In the genomic region with DNA sequence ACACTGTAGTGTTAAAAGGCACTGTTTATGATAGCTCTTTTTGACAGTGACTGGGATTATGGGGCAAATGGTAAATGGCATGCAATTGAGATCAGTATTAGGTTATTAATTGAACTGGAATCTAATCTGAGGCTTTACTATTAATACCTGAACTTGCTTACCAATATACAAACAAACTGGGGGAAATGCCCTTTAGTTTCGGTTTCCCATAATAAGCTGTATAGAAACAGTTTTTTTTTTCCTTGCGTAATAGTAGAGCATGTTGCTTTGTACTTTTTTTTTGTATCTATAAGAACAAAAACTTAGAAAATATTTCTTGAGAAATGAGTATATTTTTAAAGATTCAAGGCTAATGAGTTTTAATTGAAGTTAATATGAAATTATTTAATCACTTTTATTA, we compare ENCODE assay signal across 10 cellular contexts.
DNase-seq lines count a peak whose midpoint lies in the region; ATAC-seq and TF ChIP-seq lines count a peak whose summit lies in the region.
"Had no signal": no experiment of that assay in that cellular context is flagged by ENCODE, and none has a peak within 500 bp of the region (broad histone marks: within the 10 kb centered on the region; RNA-seq: fewer than 3 reads in every experiment).

No MANE protein-coding gene starts in this region.

- peak; percentile 14 to 43 for DNase-seq in AML-193 (lab: John Stamatoyannopoulos, UW)
- DNase-seq in mammary epithelial cell: no peak
- no peak for DNase-seq in dermis blood vessel endothelial cell
- no peak for DNase-seq in NCI-H748 treated with DMSO at 0.1 percent for 48 hours (lab: John Stamatoyannopoulos, UW)
- no peak for DNase-seq in stimulated activated naive CD8-positive, alpha-beta T cell treated with anti-CD3 and anti-CD28 coated beads, Interleukin-15, amount 100 ng/mL, for 72 hours
- no peak for DNase-seq in nephron progenitor cell

- peak overlapping the region in 1 of 2 donors; percentile 14 for H3K27ac Mint-ChIP-seq in stimulated activated naive CD8-positive, alpha-beta T cell treated with anti-CD3 and anti-CD28 coated beads, Interleukin-15, amount 100 ng/mL, for 72 hours
- no peak overlapping the region for H3K27ac Mint-ChIP-seq in nephron progenitor cell

- no peaks in the 10 kb centered on the region for H3K27me3 ChIP-seq in mammary epithelial cell (ENCODE audit: insufficient read depth, low read length)

- H3K36me3 Mint-ChIP-seq in nephron progenitor cell (ENCODE audit: low read depth): peaks cover 62% of the 10 kb centered on the region

- peak; percentile 47 for ATAC-seq in GM19395 (IDR thresholded peaks at IDR 0.05; ENCODE audit: unreplicated experiment)
- ATAC-seq in HG03378 (IDR thresholded peaks at IDR 0.05; ENCODE audit: unreplicated experiment): peak; percentile 65
- ATAC-seq in stimulated activated naive CD8-positive, alpha-beta T cell treated with anti-CD3 and anti-CD28 coated beads, Interleukin-15, amount 100 ng/mL, for 72 hours: no peak

- H3K79me2 ChIP-seq in mammary epithelial cell (ENCODE audit: insufficient read depth, low read length): peaks cover 78% of the 10 kb centered on the region

- no peak overlapping the region for H3K9ac ChIP-seq in mammary epithelial cell (ENCODE audit: insufficient read depth, low read length)

- H3K4me3 Mint-ChIP-seq in stimulated activated naive CD8-positive, alpha-beta T cell treated with anti-CD3 and anti-CD28 coated beads, Interleukin-15, amount 100 ng/mL, for 72 hours: no peak overlapping the region
- no peak overlapping the region for H3K4me3 Mint-ChIP-seq in nephron progenitor cell

- H3K9me3 ChIP-seq in mammary epithelial cell (replicated peaks; ENCODE audit: insufficient read depth, low read length): no peaks in the 10 kb centered on the region
- H3K9me3 ChIP-seq: thoracic aorta had no signal

- H3K9me3 Mint-ChIP-seq in stimulated activated naive CD8-positive, alpha-beta T cell treated with anti-CD3 and anti-CD28 coated beads, Interleukin-15, amount 100 ng/mL, for 72 hours: no peaks in the 10 kb centered on the region
- peaks cover 9% of the 10 kb centered on the region for H3K9me3 Mint-ChIP-seq in nephron progenitor cell

- H3K4me2 ChIP-seq in mammary epithelial cell (ENCODE audit: insufficient read depth, low read depth, low read length): no peak overlapping the region

- TF ChIP-seq CTCF in mammary epithelial cell (conservative IDR thresholded peaks at IDR 0.05 in 1 of 2, IDR thresholded peaks at IDR 0.05 in 1 of 2; ENCODE audit: extremely low read depth in 1 of 2, insufficient read depth in 1 of 2, low read depth in 1 of 2, low read length in 2 of 2): no peak
- no peak for TF ChIP-seq CTCF in nephron progenitor cell (IDR thresholded peaks at IDR 0.05)

- intact Hi-C loops in mammary epithelial cell (cut with micrococcal nuclease): no loop called here

- dilution Hi-C loops in mammary epithelial cell (cut with HindIII; ENCODE audit: low sequenced_read_pairs): no loop called here

- no peaks in the 10 kb centered on the region for H3K36me3 ChIP-seq in mammary epithelial cell (ENCODE audit: insufficient read depth, low read length)
- H3K36me3 ChIP-seq: thoracic aorta had no signal

- CTCF ChIA-PET in mammary epithelial cell (lab: Charles Lee; ENCODE audit: low non-redundant PET): no interaction called here

- no peak overlapping the region for H2AFZ ChIP-seq in mammary epithelial cell (ENCODE audit: low read depth, low read length)

- no peaks in the 10 kb centered on the region for H4K20me1 ChIP-seq in mammary epithelial cell (ENCODE audit: insufficient read depth, low read length)

- peak overlapping the region; percentile 51 for H3K27ac ChIP-seq in mammary epithelial cell (ENCODE audit: insufficient read depth, low read depth, low read length)
- H3K27ac ChIP-seq: C4-2B had no signal

- H3K4me1 Mint-ChIP-seq in stimulated activated naive CD8-positive, alpha-beta T cell treated with anti-CD3 and anti-CD28 coated beads, Interleukin-15, amount 100 ng/mL, for 72 hours: peaks cover 68% of the 10 kb centered on the region
- peaks cover 47% of the 10 kb centered on the region for H3K4me1 Mint-ChIP-seq in nephron progenitor cell

- in situ Hi-C loops in mammary epithelial cell (cut with MboI; ENCODE audit: low sequenced_read_pairs in 2 of 2): no loop called here

- WGBS in mammary epithelial cell (ENCODE audit: low coverage, missing lambda C conversion rate): 97% methylated on average over 2 of the region's 2 CpGs

- no peaks in the 10 kb centered on the region for H3K27me3 Mint-ChIP-seq in stimulated activated naive CD8-positive, alpha-beta T cell treated with anti-CD3 and anti-CD28 coated beads, Interleukin-15, amount 100 ng/mL, for 72 hours
- H3K27me3 Mint-ChIP-seq in nephron progenitor cell (ENCODE audit: low read depth, poor library complexity): no peaks in the 10 kb centered on the region

- no TSS peak for BruUV-seq in mammary epithelial cell (replicated peaks; lab: Mats Ljungman, UMichigan)

- peaks cover 57% of the 10 kb centered on the region for H3K4me1 ChIP-seq in mammary epithelial cell (ENCODE audit: insufficient read depth, low read length)

- no peak overlapping the region for H3K4me3 ChIP-seq in mammary epithelial cell (replicated peaks in 1 of 3; ENCODE audit: insufficient read depth in 1 of 3, low read depth in 2 of 3, low read length in 3 of 3)
- H3K4me3 ChIP-seq: thoracic aorta had no signal

Comparison
In these comparisons a context has a peak if more than half of its experiments do, and no peak if none do; other contexts are left out.
1. DNase-seq: peak in AML-193 (2 of 2); none in mammary epithelial cell (single experiment), dermis blood vessel endothelial cell (single experiment), NCI-H748 treated with DMSO at 0.1 percent for 48 hours (single experiment), stimulated activated naive CD8-positive, alpha-beta T cell treated with anti-CD3 and anti-CD28 coated beads, Interleukin-15, amount 100 ng/mL, for 72 hours (0 of 2) and nephron progenitor cell (single experiment).